In genomic region chr12:6407206-6407954, GRCh38 we compare ENCODE assay signal across 22 cellular contexts. TPM values are rescaled to one million over a fixed set of nuclear protein-coding genes. Genes with fewer than 3 reads are reported as not detected.
"Had no signal": no experiment of that assay in that cellular context is flagged by ENCODE, and none has a peak within 500 bp of the region (broad histone marks: within the 10 kb centered on the region; RNA-seq: fewer than 3 reads in every experiment).

No MANE protein-coding gene starts in this region.

- H3K9me3 Mint-ChIP-seq: activated naive CD8-positive, alpha-beta T cell treated with anti-CD3 and anti-CD28 coated beads for 36 hours; immature natural killer cell; memory B cell had no signal

- H3K27ac ChIP-seq: cardiac muscle cell, esophagus muscularis mucosa, ovary, testis, upper lobe of left lung had no signal

- H3K4me3 Mint-ChIP-seq: activated CD4-positive, alpha-beta T cell treated with anti-CD3 and anti-CD28 coated beads for 36 hours; activated naive CD8-positive, alpha-beta T cell treated with anti-CD3 and anti-CD28 coated beads for 36 hours; dendritic cell treated with granulocyte-macrophage colony-stimulating factor and Interleukin-4, amounts not matched to agents 40 ng/mL and 50 ng/mL, for 4 days; immature natural killer cell; memory B cell; naive thymus-derived CD4-positive, alpha-beta T cell; stimulated activated memory B cell treated with anti-CD40 and anti-IgM and Interleukin-4, amounts not matched to agents 10 μg/mL and 1 μg/mL and 100 μg/mL, for 72 hours had no signal

- ATAC-seq: activated CD4-positive, alpha-beta T cell treated with anti-CD3 and anti-CD28 coated beads for 36 hours; mucosa of descending colon; naive thymus-derived CD4-positive, alpha-beta T cell; sciatic nerve; stimulated activated memory B cell treated with anti-CD40 and anti-IgM and Interleukin-4, amounts not matched to agents 10 μg/mL and 1 μg/mL and 100 μg/mL, for 72 hours had no signal

- H3K36me3 ChIP-seq: cardiac muscle cell, esophagus muscularis mucosa, ovary had no signal

- H3K27ac Mint-ChIP-seq: activated CD4-positive, alpha-beta T cell treated with anti-CD3 and anti-CD28 coated beads for 36 hours; activated naive CD8-positive, alpha-beta T cell treated with anti-CD3 and anti-CD28 coated beads for 36 hours; dendritic cell treated with granulocyte-macrophage colony-stimulating factor and Interleukin-4, amounts not matched to agents 40 ng/mL and 50 ng/mL, for 4 days; memory B cell; naive thymus-derived CD4-positive, alpha-beta T cell; stimulated activated memory B cell treated with anti-CD40 and anti-IgM and Interleukin-4, amounts not matched to agents 10 μg/mL and 1 μg/mL and 100 μg/mL, for 72 hours had no signal

- DNase-seq: activated CD4-positive, alpha-beta T cell treated with anti-CD3 and anti-CD28 coated beads for 36 hours; activated CD4-positive, alpha-beta T cell treated with anti-CD3 and anti-CD28 coated beads, Interleukin-2, amount 50 U/mL, for 48 hours; activated naive CD8-positive, alpha-beta T cell treated with anti-CD3 and anti-CD28 coated beads for 36 hours; amniotic stem cell; effector CD8-positive, alpha-beta T cell; immature natural killer cell; kidney glomerular epithelial cell; mucosa of descending colon; naive thymus-derived CD4-positive, alpha-beta T cell; ovary; stimulated activated CD4-positive, alpha-beta T cell treated with anti-CD3 and anti-CD28 coated beads, Interleukin-4, amount 100 ng/mL, for 4 hours; testis; upper lobe of left lung had no signal

- H3K36me3 Mint-ChIP-seq: immature natural killer cell; naive thymus-derived CD4-positive, alpha-beta T cell; stimulated activated memory B cell treated with anti-CD40 and anti-IgM and Interleukin-4, amounts not matched to agents 10 μg/mL and 1 μg/mL and 100 μg/mL, for 72 hours had no signal

- H3K27me3 ChIP-seq: cardiac muscle cell, esophagus muscularis mucosa, ovary, testis, upper lobe of left lung had no signal

- H3K27me3 Mint-ChIP-seq: activated CD4-positive, alpha-beta T cell treated with anti-CD3 and anti-CD28 coated beads for 36 hours; dendritic cell treated with granulocyte-macrophage colony-stimulating factor and Interleukin-4, amounts not matched to agents 40 ng/mL and 50 ng/mL, for 4 days had no signal

- FAIRE-seq: endothelial cell of umbilical vein, TTC549 had no signal

- H3K4me1 Mint-ChIP-seq: activated naive CD8-positive, alpha-beta T cell treated with anti-CD3 and anti-CD28 coated beads for 36 hours; immature natural killer cell; memory B cell; stimulated activated memory B cell treated with anti-CD40 and anti-IgM and Interleukin-4, amounts not matched to agents 10 μg/mL and 1 μg/mL and 100 μg/mL, for 72 hours had no signal

- H3K4me1 ChIP-seq: esophagus muscularis mucosa, testis, upper lobe of left lung had no signal

- H3K4me3 ChIP-seq: cardiac muscle cell, esophagus muscularis mucosa, mucosa of descending colon, ovary, testis, upper lobe of left lung had no signal

- H3K9me3 ChIP-seq: esophagus muscularis mucosa, mucosa of descending colon, ovary, testis, upper lobe of left lung had no signal

RNA-seq across cellular contexts. Expression of gene LTBR, which starts 23.4 kb away (rescaled TPM):
- polyA plus RNA-seq: naive thymus-derived CD4-positive, alpha-beta T cell had no signal

RNA-seq across cellular contexts. Expression of gene SCNN1A, which starts 32.0 kb away (rescaled TPM):
- polyA plus RNA-seq: cardiac muscle cell had no signal

RNA-seq across cellular contexts. Expression of gene CD27, which starts 37.4 kb away (rescaled TPM):
- total RNA-seq: cardiac muscle cell, chondrocyte, endothelial cell of umbilical vein had no signal
- polyA plus RNA-seq: endothelial cell of umbilical vein had no signal
